9 cellular contexts compared by ENCODE assay signal in the genomic region with DNA sequence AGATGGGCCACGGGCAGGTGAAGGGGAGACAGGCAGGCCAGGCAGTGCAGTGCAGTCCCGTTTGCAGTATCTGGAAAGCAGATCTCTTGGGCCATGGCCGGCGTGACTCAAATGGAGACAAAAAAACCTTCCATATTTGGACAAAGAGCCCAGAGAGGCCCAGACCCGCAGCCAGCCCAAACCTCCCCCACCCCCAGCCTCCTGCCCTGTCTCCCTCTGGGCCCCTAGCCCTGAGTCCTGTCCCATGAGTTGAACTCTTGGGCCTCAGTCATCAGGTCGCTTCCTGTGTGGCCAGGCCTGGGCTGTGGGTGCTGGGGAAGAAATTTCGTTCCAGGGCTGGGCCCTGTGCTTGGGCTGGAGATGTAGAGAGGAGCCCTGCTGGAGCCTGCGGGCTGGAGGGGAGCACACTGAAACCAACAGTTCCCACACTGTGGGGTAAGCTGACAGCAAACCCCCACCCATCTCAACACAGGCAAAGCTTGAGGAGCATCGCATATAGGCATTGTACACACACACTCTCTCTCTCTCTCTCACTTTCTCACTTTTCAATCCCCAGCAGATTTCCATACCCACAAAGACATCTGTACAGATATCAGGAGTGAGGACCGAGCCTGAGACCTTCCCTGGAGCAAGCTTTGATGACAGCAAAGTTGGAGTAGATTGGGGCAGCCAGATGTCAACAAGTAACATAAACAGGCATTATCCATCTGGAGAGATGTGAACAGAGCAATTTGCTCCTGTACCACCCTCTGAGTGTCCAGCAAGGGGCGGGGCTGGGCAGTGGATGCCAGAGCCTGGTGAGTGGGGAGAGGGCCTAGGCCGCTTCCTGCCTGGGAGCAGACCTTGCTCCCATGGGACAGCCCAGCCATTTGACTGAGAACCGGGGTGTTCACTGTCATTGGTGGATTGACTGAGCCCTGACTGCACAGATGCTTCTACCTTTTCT. TPM values are rescaled to one million over a fixed set of nuclear protein-coding genes. Genes with fewer than 3 reads are reported as not detected.
DNase-seq lines count a peak whose midpoint lies in the region; ATAC-seq and TF ChIP-seq lines count a peak whose summit lies in the region.
"Had no signal": no experiment of that assay in that cellular context is flagged by ENCODE, and none has a peak within 500 bp of the region (broad histone marks: within the 10 kb centered on the region; RNA-seq: fewer than 3 reads in every experiment).

No MANE protein-coding gene starts in this region.

- TF ChIP-seq CTCF in BE2C (IDR thresholded peaks at IDR 0.05; ENCODE audit: low read depth, low read length) (no peak), upper lobe of right lung (IDR thresholded peaks at IDR 0.05) (no peak)

- H3K9ac ChIP-seq in Karpas-422 (ENCODE audit: low read length): peak overlapping the region; percentile 6; the same call in 1 of the 2 replicates

- DNase-seq in BE2C (peak; percentile 55), Karpas-422 (peak; percentile 76), right cardiac atrium (peak in 2 of 3 donors; percentile 27 to 72), upper lobe of right lung (no peak), middle frontal gyrus (ENCODE audit: extremely low spot score, low spot score) (no peak), HK-2 (ENCODE audit: unreplicated experiment) (no peak), iPS-NIHi11 (ENCODE audit: low spot score) (no peak)
- DNase-seq: pancreas had no signal

- H3K9me3 ChIP-seq in BE2C (no peaks in the 10 kb centered on the region), Karpas-422 (ENCODE audit: low read length) (no peaks in the 10 kb centered on the region), right cardiac atrium (ENCODE audit: control insufficient read depth, low read length) (no peaks in the 10 kb centered on the region), upper lobe of right lung (no peaks in the 10 kb centered on the region)
- H3K9me3 ChIP-seq: pancreas had no signal

- no peaks in the 10 kb centered on the region for H3K9me2 ChIP-seq in Karpas-422 (replicated peaks; ENCODE audit: insufficient read depth, low read length)

- H3K27me3 ChIP-seq in BE2C: no peaks in the 10 kb centered on the region
- no peaks in the 10 kb centered on the region for H3K27me3 ChIP-seq in Karpas-422 (ENCODE audit: low read length)
- H3K27me3 ChIP-seq in right cardiac atrium (ENCODE audit: control insufficient read depth, insufficient read depth): no peaks in the 10 kb centered on the region
- no peaks in the 10 kb centered on the region for H3K27me3 ChIP-seq in upper lobe of right lung
- H3K27me3 ChIP-seq: pancreas had no signal

- intact Hi-C loops in right cardiac atrium (cut with DNase I) (no loop called here), upper lobe of right lung (cut with DNase I) (no loop called here)

- no peaks in the 10 kb centered on the region for H3K79me2 ChIP-seq in Karpas-422 (ENCODE audit: low read length)

- 65% methylated on average over 13 of the region's 13 CpGs for WGBS in right cardiac atrium

- H3K36me3 ChIP-seq in BE2C (no peaks in the 10 kb centered on the region; the same call in 1 of the 2 replicates), Karpas-422 (ENCODE audit: insufficient read depth, low read length) (no peaks in the 10 kb centered on the region), upper lobe of right lung (no peaks in the 10 kb centered on the region)
- H3K36me3 ChIP-seq: pancreas had no signal

- H4K20me1 ChIP-seq in Karpas-422 (ENCODE audit: insufficient read depth, low read depth, low read length): no peaks in the 10 kb centered on the region

- H2AFZ ChIP-seq in Karpas-422 (ENCODE audit: low read length): no peak overlapping the region

- peaks cover 63% of the 10 kb centered on the region for H3K4me1 ChIP-seq in BE2C
- H3K4me1 ChIP-seq in Karpas-422 (ENCODE audit: low read length): peaks cover 24% of the 10 kb centered on the region
- H3K4me1 ChIP-seq in right cardiac atrium (ENCODE audit: control insufficient read depth, insufficient read depth, low read length): peaks cover 45% of the 10 kb centered on the region
- H3K4me1 ChIP-seq in upper lobe of right lung: peaks cover 79% of the 10 kb centered on the region
- H3K4me1 ChIP-seq: pancreas had no signal

- no peak overlapping the region for H3K4me2 ChIP-seq in Karpas-422 (ENCODE audit: low read depth, low read length, poor library complexity, severe bottlenecking)

- peak; percentile 58 for ATAC-seq in GM21381 (IDR thresholded peaks at IDR 0.05; ENCODE audit: unreplicated experiment)
- no peak for ATAC-seq in right cardiac atrium
- ATAC-seq in upper lobe of right lung: no peak

- H3K27ac ChIP-seq in Karpas-422 (ENCODE audit: low read length) (no peak overlapping the region), right cardiac atrium (ENCODE audit: low read length) (peak overlapping the region; percentile 70), upper lobe of right lung (peak overlapping the region; percentile 63)

- H3K4me3 ChIP-seq in BE2C (ENCODE audit: low read depth, low read length) (no peak overlapping the region), Karpas-422 (ENCODE audit: low read length) (no peak overlapping the region), right cardiac atrium (ENCODE audit: low read length) (no peak overlapping the region), upper lobe of right lung (no peak overlapping the region)
- H3K4me3 ChIP-seq: pancreas had no signal

RNA-seq across cellular contexts. Expression of a gene that starts 17.2 kb away (rescaled TPM):
- polyA plus RNA-seq in BE2C (2012; ENCODE audit: insufficient read depth, insufficient read length, low read depth): 78.2 TPM
- 0.11 TPM in 1 of 2 replicates, not detected in the other for total RNA-seq in Karpas-422 (2014; rRNA removed; shearing (Covaris generic); ENCODE audit: low replicate concordance)
- total RNA-seq in right cardiac atrium (10 to 100 TPM; 47.6 to 53.8 (median 49.3) TPM), upper lobe of right lung (74.5 TPM)
- 34.0 TPM for polyA plus RNA-seq in right cardiac atrium

RNA-seq across cellular contexts. Expression of a gene that starts 50.9 kb away (rescaled TPM):
- polyA plus RNA-seq in BE2C (2012; ENCODE audit: insufficient read depth, insufficient read length, low read depth): 7.5 TPM
- 21.7 and 54.2 TPM in 2 replicates for total RNA-seq in Karpas-422 (2014; rRNA removed; shearing (Covaris generic); ENCODE audit: low replicate concordance)
- 10 to 100 TPM in 1 of 4 donors, 1 to 10 TPM in 3; 3.9 to 11.2 (median 7.0) TPM for total RNA-seq in right cardiac atrium
- 4.1 TPM for polyA plus RNA-seq in right cardiac atrium
- total RNA-seq in upper lobe of right lung: 11.7 TPM

RNA-seq across cellular contexts. Expression of a gene that starts 53.2 kb away (rescaled TPM):
- polyA plus RNA-seq in BE2C (2012; ENCODE audit: insufficient read depth, insufficient read length, low read depth): 6.5 TPM
- total RNA-seq in Karpas-422 (2014; rRNA removed; shearing (Covaris generic); ENCODE audit: low replicate concordance): not detected in 2 replicates
- total RNA-seq in right cardiac atrium: 1 to 10 TPM in 3 of 4 donors, under 1 TPM in 1; 0.96 to 2.7 (median 2.0) TPM
- 0.70 TPM for polyA plus RNA-seq in right cardiac atrium
- total RNA-seq in upper lobe of right lung: 3.2 TPM

Comparison
In these comparisons a context has a peak if more than half of its experiments do, and no peak if none do; other contexts are left out.
1. DNase-seq: peak in BE2C (single experiment), Karpas-422 (single experiment) and right cardiac atrium (2 of 3); none in upper lobe of right lung (single experiment), middle frontal gyrus (single experiment), HK-2 (single experiment) and iPS-NIHi11 (single experiment).
2. RNA of a gene that starts 17.2 kb away (total RNA-seq): 74.5 TPM in upper lobe of right lung (single experiment) and 47.6 to 53.8 TPM in right cardiac atrium; 0.11 TPM in Karpas-422; every median in the first group is over 10 times any median in the second.